In genomic region chr12:95217377-95218163, GRCh38 we compare ENCODE assay signal across 8 cellular contexts. TPM values are rescaled to one million over a fixed set of nuclear protein-coding genes. Genes with fewer than 3 reads are reported as not detected.
DNase-seq lines count a peak whose midpoint lies in the region; ATAC-seq and TF ChIP-seq lines count a peak whose summit lies in the region.

Gene FGD6, minus strand, starts transcription at chr12:95217467. Its CDS starts 227 bp downstream, at chr12:95217240.
Gene VEZT, plus strand, starts transcription at chr12:95217807. Its CDS starts 44 bp downstream, at chr12:95217851.

- no peaks in the 10 kb centered on the region for H3K36me3 ChIP-seq in mucosa of descending colon (ENCODE audit: low read depth)

- peak within 1 kb of the TSS; percentile 71 for H3K4me3 ChIP-seq in mucosa of descending colon

- peak within 1 kb of the TSS; percentile 78 to 99 (median 94) for H3K27ac Mint-ChIP-seq in IgD-negative memory B cell

- peak within 1 kb of the TSS; percentile 90 to 99 (median 99) for H3K4me3 Mint-ChIP-seq in IgD-negative memory B cell

- peak within 1 kb of the TSS; percentile 94 for H3K27ac ChIP-seq in epithelial cell of prostate

- DNase-seq in DMS153 treated with DMSO at 0.1 percent for 48 hours (lab: John Stamatoyannopoulos, UW; ENCODE audit: unreplicated experiment) (peak; percentile 98), OCI-M1 (lab: John Stamatoyannopoulos, UW) (peak; percentile 99), epithelial cell of prostate (ENCODE audit: low read depth, low spot score) (peak; percentile 94), mucosa of descending colon (peak; percentile 99)
- DNase-seq in activated T-cell treated with anti-CD3 and anti-CD28 coated beads, Interleukin-2, amount 50 U/mL, for 1 hour = peak; percentile 97
- DNase-seq in stimulated activated CD8-positive, alpha-beta memory T cell treated with anti-CD3 and anti-CD28 coated beads, Interleukin-4, amount 100 ng/mL, for 24 hours (ENCODE audit: low read depth) = peak; percentile 94

- intact Hi-C loops in mucosa of descending colon (cut with DNase I, micrococcal nuclease) = no loop called here

- no peaks in the 10 kb centered on the region for H3K27me3 Mint-ChIP-seq in IgD-negative memory B cell

- no peaks in the 10 kb centered on the region for H3K9me3 ChIP-seq in mucosa of descending colon

- ATAC-seq in GM21529 (IDR thresholded peaks at IDR 0.05; ENCODE audit: unreplicated experiment) = peak; percentile 86
- peak; percentile 93 for ATAC-seq in mucosa of descending colon

- TF ChIP-seq CTCF in mucosa of descending colon (IDR thresholded peaks at IDR 0.05) = peak; percentile 52

- no peaks in the 10 kb centered on the region for H3K9me3 Mint-ChIP-seq in IgD-negative memory B cell

- peaks cover 10% of the 10 kb centered on the region for H3K4me1 ChIP-seq in mucosa of descending colon (ENCODE audit: low read depth)

- H3K36me3 Mint-ChIP-seq in IgD-negative memory B cell = peaks cover 2% of the 10 kb centered on the region

- H3K4me1 Mint-ChIP-seq in IgD-negative memory B cell = peaks cover 17 to 26% (median 23%) of the 10 kb centered on the region in 3 donors

RNA-seq across cellular contexts. Expression of gene FGD6, which starts in this region (rescaled TPM):
- 5.0 TPM for polyA plus RNA-seq in IgD-negative memory B cell
- total RNA-seq in mucosa of descending colon = 10 to 100 TPM; 20.5 to 52.1 (median 24.2) TPM

RNA-seq across cellular contexts. Expression of gene VEZT, which starts in this region (rescaled TPM):
- polyA plus RNA-seq in IgD-negative memory B cell = 21.5 TPM
- 10 to 100 TPM; 58.4 to 72.8 (median 61.6) TPM for total RNA-seq in mucosa of descending colon

Comparison
In these comparisons a context has a peak if more than half of its experiments do, and no peak if none do; other contexts are left out.
1. Peak in every context shown above with its lines: DNase-seq, ATAC-seq, H3K4me3 ChIP-seq and H3K27ac ChIP-seq.